In the genomic region with DNA sequence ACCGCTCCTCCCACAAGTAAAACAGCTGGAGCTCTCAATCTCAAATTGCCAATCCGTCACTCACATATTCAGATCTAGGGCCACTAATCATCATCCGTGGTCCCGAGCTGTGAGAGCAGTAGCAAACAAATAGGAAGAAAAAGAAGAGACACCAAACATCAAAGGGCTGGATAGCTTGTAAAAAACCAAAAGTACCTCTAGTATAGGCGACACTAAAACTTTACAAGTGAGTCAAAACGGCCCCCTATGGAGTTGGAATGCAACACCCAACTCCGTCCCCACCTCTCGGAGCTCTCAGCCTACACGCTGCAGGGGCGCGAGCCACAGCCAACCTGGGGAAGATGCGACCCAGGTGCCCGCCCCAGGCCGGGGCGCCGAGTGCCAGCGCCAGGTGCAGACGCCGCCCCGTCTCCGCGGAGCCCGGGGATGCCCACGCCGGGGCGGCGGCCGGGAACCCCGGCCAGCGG, we compare ENCODE assay signal across 8 cellular contexts. TPM values are rescaled to one million over a fixed set of nuclear protein-coding genes. Genes with fewer than 3 reads are reported as not detected.
DNase-seq lines count a peak whose midpoint lies in the region; ATAC-seq and TF ChIP-seq lines count a peak whose summit lies in the region.

No MANE protein-coding gene starts in this region.

- intact Hi-C loops in IMR-90 (cut with micrococcal nuclease): no loop called here

- peak overlapping the region; percentile 92 for H3K23ac ChIP-seq in IMR-90 (ENCODE audit: low read depth, low read length)

- CTCF ChIA-PET in IMR-90 (lab: Yijun Ruan, JAX): interaction anchor here (0.9 to 2.3 kb wide), 10 partner anchors 17 to 151 kb away, joined by 4 to 11 read pairs (median 6); no protein-coding TSS in a partner anchor

- H2BK15ac ChIP-seq in IMR-90 (ENCODE audit: low read depth, low read length): no peak overlapping the region

- WGBS in IMR-90 (ENCODE audit: extremely low coverage in 2 of 2, insufficient read length in 1 of 2), 2 experiments: no CpG with 5 or more reads among the region's 30 CpGs

- peak overlapping the region; percentile 97 for H4K5ac ChIP-seq in IMR-90 (ENCODE audit: low read depth, low read length)

- no peaks in the 10 kb centered on the region for H3K27me3 Mint-ChIP-seq in stimulated activated naive B cell treated with anti-CD40 and anti-IgM and Interleukin-4, amounts not matched to agents 10 μg/mL and 1 μg/mL and 100 μg/mL, for 72 hours

- peak overlapping the region; percentile 97 for H2AFZ ChIP-seq in IMR-90 (replicated peaks; ENCODE audit: low read length, poor library complexity)

- H3K27ac Mint-ChIP-seq in stimulated activated naive B cell treated with anti-CD40 and anti-IgM and Interleukin-4, amounts not matched to agents 10 μg/mL and 1 μg/mL and 100 μg/mL, for 72 hours: peak overlapping the region; percentile 90

- dilution Hi-C loops in IMR-90 (cut with HindIII; ENCODE audit: low sequenced_read_pairs, unreplicated experiment): no loop called here

- POLR2A ChIA-PET in IMR-90 (lab: Charles Lee; ENCODE audit: unreplicated experiment): interaction anchor here (0.6 kb wide), 1 partner anchor 12 kb away, joined by 8 read pairs; no protein-coding TSS in a partner anchor

- ATAC-seq in GM21619 (IDR thresholded peaks at IDR 0.05; ENCODE audit: unreplicated experiment) (peak; percentile 32), IMR-90 (ENCODE audit: low read depth) (peak; percentile 7)
- peak; percentile 50 for ATAC-seq in activated CD4-positive, CD25-positive, alpha-beta regulatory T cell treated with anti-CD3 and anti-CD28 coated beads, Interleukin-2, amount 50 U/mL, for 24 hours
- ATAC-seq in stimulated activated naive B cell treated with anti-CD40 and anti-IgM and Interleukin-4, amounts not matched to agents 10 μg/mL and 1 μg/mL and 100 μg/mL, for 72 hours (replicated peaks): peak; percentile 59 to 65

- H3K36me3 ChIP-seq in GM06990 (ENCODE audit: control insufficient read depth, insufficient read depth, low read length): no peaks in the 10 kb centered on the region
- peaks cover 3% of the 10 kb centered on the region for H3K36me3 ChIP-seq in IMR-90 (ENCODE audit: control insufficient read depth, insufficient read depth, low read length)
- no peaks in the 10 kb centered on the region for H3K36me3 ChIP-seq in mucosa of rectum (ENCODE audit: control insufficient read depth in 2 of 2, insufficient read depth in 2 of 2, low read length in 2 of 2)

- peak overlapping the region; percentile 96 for H3K14ac ChIP-seq in IMR-90 (replicated peaks; ENCODE audit: low read depth, low read length)

- H3K27me3 ChIP-seq in GM06990 (replicated peaks; ENCODE audit: control insufficient read depth, insufficient read depth, low read length): no peaks in the 10 kb centered on the region
- no peaks in the 10 kb centered on the region for H3K27me3 ChIP-seq in IMR-90 (ENCODE audit: control insufficient read depth, insufficient read depth, low read length)
- H3K27me3 ChIP-seq in mucosa of rectum (ENCODE audit: control insufficient read depth in 2 of 2, insufficient read depth in 2 of 2, low read length in 2 of 2): no peaks in the 10 kb centered on the region

- DNase-seq in GM06990 (ENCODE audit: extremely low read depth, insufficient read length) (no peak), IMR-90 (peak; percentile 13), NCI-H524 treated with DMSO at 0.1 percent for 48 hours (lab: John Stamatoyannopoulos, UW) (no peak)
- peak; percentile 37 for DNase-seq in effector CD4-positive, alpha-beta T cell
- no peak for DNase-seq in stimulated activated naive B cell treated with anti-CD40 and anti-IgM and Interleukin-4, amounts not matched to agents 10 μg/mL and 1 μg/mL and 100 μg/mL, for 72 hours

- in situ Hi-C loops in IMR-90 (cut with MboI; ENCODE audit: low sequenced_read_pairs): no loop called here

- peak overlapping the region; percentile 12 to 28; a peak in 1 of 4 replicates for H4K8ac ChIP-seq in IMR-90 (ENCODE audit: low read depth in 2 of 2, low read length in 2 of 2)

- H3K56ac ChIP-seq in IMR-90 (ENCODE audit: extremely low read depth, insufficient read depth, low read length): peak overlapping the region; percentile 88

- BruUV-seq in IMR-90 (replicated peaks; lab: Mats Ljungman, UMichigan): no TSS peak

- H3K4me3 ChIP-seq in GM06990 (replicated peaks; ENCODE audit: low read depth, low read length) (peak overlapping the region; percentile 70), IMR-90 (ENCODE audit: insufficient read depth, low read depth, low read length) (peak overlapping the region; percentile 83), mucosa of rectum (ENCODE audit: low read length in 2 of 2) (peak overlapping the region; percentile 82 to 88)

- TF ChIP-seq CTCF in GM06990 (IDR thresholded peaks at IDR 0.05; ENCODE audit: insufficient read depth, low read length, poor library complexity, severe bottlenecking) (no peak), IMR-90 (conservative IDR thresholded peaks at IDR 0.05; ENCODE audit: low read depth, low read length) (no peak)

- no peak overlapping the region for H2BK20ac ChIP-seq in IMR-90 (ENCODE audit: low read depth, low read length)

- H3K27ac ChIP-seq in IMR-90 (ENCODE audit: insufficient read depth, low read length) (peak overlapping the region; percentile 68), mucosa of rectum (ENCODE audit: low read depth in 2 of 2, low read length in 2 of 2) (peak overlapping the region; percentile 78 to 82)

- TF ChIP-seq POLR2A in IMR-90 (IDR thresholded peaks at IDR 0.05; ENCODE audit: low read depth, low read length): no peak

- peaks cover 15 to 32% of the 10 kb centered on the region in 2 donors for H3K4me1 Mint-ChIP-seq in stimulated activated naive B cell treated with anti-CD40 and anti-IgM and Interleukin-4, amounts not matched to agents 10 μg/mL and 1 μg/mL and 100 μg/mL, for 72 hours

- H2AK9ac ChIP-seq in IMR-90 (replicated peaks; ENCODE audit: low read depth, low read length, poor library complexity): peak overlapping the region; percentile 52

- H4K20me1 ChIP-seq in IMR-90 (ENCODE audit: insufficient read depth, low read length): peaks cover 11% of the 10 kb centered on the region; the same call in 1 of the 2 replicates

- H2BK120ac ChIP-seq in IMR-90 (ENCODE audit: low read depth, low read length): no peak overlapping the region

- no peak overlapping the region for H4K91ac ChIP-seq in IMR-90 (ENCODE audit: insufficient read depth, low read depth, low read length)

- H3K4me1 ChIP-seq in IMR-90 (ENCODE audit: control insufficient read depth, insufficient read depth, low read length): no peaks in the 10 kb centered on the region
- peaks cover 5 to 12% of the 10 kb centered on the region in 2 donors for H3K4me1 ChIP-seq in mucosa of rectum (ENCODE audit: control insufficient read depth in 2 of 2, insufficient read depth in 2 of 2, low read length in 2 of 2)

- peak overlapping the region; percentile 95 for H3K18ac ChIP-seq in IMR-90 (ENCODE audit: low read depth, low read length)

- H3K9me3 ChIP-seq in IMR-90 (ENCODE audit: control insufficient read depth, insufficient read depth, low read length) (no peaks in the 10 kb centered on the region), mucosa of rectum (ENCODE audit: control insufficient read depth in 2 of 2, low read length in 2 of 2) (no peaks in the 10 kb centered on the region)

- no peaks in the 10 kb centered on the region for H3K9me1 ChIP-seq in IMR-90 (ENCODE audit: insufficient read depth, low read length)

- H3K79me1 ChIP-seq in IMR-90 (ENCODE audit: low read depth in 1 of 2, low read length in 2 of 2): peaks cover 11 to 34% of the 10 kb centered on the region in 2 experiments

- TF ChIP-seq RAD21 in IMR-90 (IDR thresholded peaks at IDR 0.05; ENCODE audit: low read length): no peak

- peaks cover 0 to 6% of the 10 kb centered on the region in 2 donors for H3K9me3 Mint-ChIP-seq in stimulated activated naive B cell treated with anti-CD40 and anti-IgM and Interleukin-4, amounts not matched to agents 10 μg/mL and 1 μg/mL and 100 μg/mL, for 72 hours

- peak overlapping the region; percentile 100 for H3K9ac ChIP-seq in IMR-90 (ENCODE audit: low read depth, low read length)
- H3K9ac ChIP-seq in mucosa of rectum (ENCODE audit: low read depth in 1 of 2, low read length in 2 of 2): peak overlapping the region; percentile 79 to 85

- H3K4me3 Mint-ChIP-seq in stimulated activated naive B cell treated with anti-CD40 and anti-IgM and Interleukin-4, amounts not matched to agents 10 μg/mL and 1 μg/mL and 100 μg/mL, for 72 hours: peak overlapping the region; percentile 91 to 93

- peak overlapping the region; percentile 50; the same call in 1 of the 2 replicates for H3K4ac ChIP-seq in IMR-90 (ENCODE audit: low read depth, low read length)

- H2AK5ac ChIP-seq in IMR-90 (ENCODE audit: low read depth, low read length): 0 out of 2 replicates have a peak overlapping the region, but pooled peaks have one; percentile 64

- H2BK5ac ChIP-seq in IMR-90 (ENCODE audit: low read depth, low read length, poor library complexity, severe bottlenecking): peak overlapping the region; percentile 67

- peaks cover 18 to 29% of the 10 kb centered on the region in 2 donors for H3K36me3 Mint-ChIP-seq in stimulated activated naive B cell treated with anti-CD40 and anti-IgM and Interleukin-4, amounts not matched to agents 10 μg/mL and 1 μg/mL and 100 μg/mL, for 72 hours

- H3K4me2 ChIP-seq in IMR-90 (ENCODE audit: low read depth, low read length): peak overlapping the region; percentile 100

TF ChIP-seq in IMR-90, 13 proteins besides CTCF, POLR2A, EP300 and RAD21 (continues in another document):
- TF ChIP-seq SMC3 (IDR thresholded peaks at IDR 0.05; ENCODE audit: low read depth, low read length): no peak
- no peak for TF ChIP-seq MAZ (IDR thresholded peaks at IDR 0.05; ENCODE audit: borderline replicate concordance, low read depth, low read length)
- TF ChIP-seq, protein P1, sequence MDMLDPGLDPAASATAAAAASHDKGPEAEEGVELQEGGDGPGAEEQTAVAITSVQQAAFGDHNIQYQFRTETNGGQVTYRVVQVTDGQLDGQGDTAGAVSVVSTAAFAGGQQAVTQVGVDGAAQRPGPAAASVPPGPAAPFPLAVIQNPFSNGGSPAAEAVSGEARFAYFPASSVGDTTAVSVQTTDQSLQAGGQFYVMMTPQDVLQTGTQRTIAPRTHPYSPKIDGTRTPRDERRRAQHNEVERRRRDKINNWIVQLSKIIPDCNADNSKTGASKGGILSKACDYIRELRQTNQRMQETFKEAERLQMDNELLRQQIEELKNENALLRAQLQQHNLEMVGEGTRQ (IDR thresholded peaks at IDR 0.05; ENCODE audit: low read depth, low read length): no peak
- TF ChIP-seq RFX5 (IDR thresholded peaks at IDR 0.05; ENCODE audit: low read depth, low read length): no peak
- TF ChIP-seq CEBPB (IDR thresholded peaks at IDR 0.05; ENCODE audit: low read depth, low read length): no peak
- no peak; the same call in 1 of the 2 replicates for TF ChIP-seq MXI1 (IDR thresholded peaks at IDR 0.05; ENCODE audit: borderline replicate concordance, low read depth, low read length)
- no peak for TF ChIP-seq RCOR1 (IDR thresholded peaks at IDR 0.05; ENCODE audit: insufficient replicate concordance, low read length)
- TF ChIP-seq CHD1 (IDR thresholded peaks at IDR 0.05; ENCODE audit: low read depth, low read length): no peak

RNA-seq across cellular contexts. Expression of a gene that starts 0.6 kb away (rescaled TPM):
- 11.5 and 35.0 TPM in 2 replicates for total RNA-seq in IMR-90 (2012; rRNA removed)
- polyA plus RNA-seq in IMR-90 (2012; rRNA removed): 33.9 and 45.8 TPM in 2 replicates
- 10.7 and 13.2 TPM in 2 replicates for polyA plus RNA-seq in IMR-90 (2012; cell fraction: cytosol; rRNA removed)
- polyA plus RNA-seq in IMR-90 (2012; cell fraction: nucleus; rRNA removed; ENCODE audit: low replicate concordance): 2.5 and 27.8 TPM in 2 replicates

Comparison
In these comparisons a context has a peak if more than half of its experiments do, and no peak if none do; other contexts are left out.
1. DNase-seq: peak in IMR-90 (single experiment) and effector CD4-positive, alpha-beta T cell (single experiment); none in GM06990 (single experiment), stimulated activated naive B cell treated with anti-CD40 and anti-IgM and Interleukin-4, amounts not matched to agents 10 μg/mL and 1 μg/mL and 100 μg/mL, for 72 hours (single experiment) and NCI-H524 treated with DMSO at 0.1 percent for 48 hours (single experiment).
2. ATAC-seq: peak in every context shown above with its lines; median percentile 62 in stimulated activated naive B cell treated with anti-CD40 and anti-IgM and Interleukin-4, amounts not matched to agents 10 μg/mL and 1 μg/mL and 100 μg/mL, for 72 hours; 50 in activated CD4-positive, CD25-positive, alpha-beta regulatory T cell treated with anti-CD3 and anti-CD28 coated beads, Interleukin-2, amount 50 U/mL, for 24 hours; 32 in GM21619; 7 in IMR-90.
3. Peak in every context shown above with its lines, with median percentiles within 50 percentile points of each other: H3K4me3 ChIP-seq.